27 cellular contexts compared by ENCODE assay signal in genomic region chr15:82127581-82127980, GRCh38.
"Had no signal": no experiment of that assay in that cellular context is flagged by ENCODE, and none has a peak within 500 bp of the region (broad histone marks: within the 10 kb centered on the region; RNA-seq: fewer than 3 reads in every experiment).

No MANE protein-coding gene starts in this region.

- H3K27ac Mint-ChIP-seq: activated CD4-positive, alpha-beta memory T cell treated with anti-CD3 and anti-CD28 coated beads for 36 hours; activated CD4-positive, alpha-beta T cell treated with anti-CD3 and anti-CD28 coated beads for 36 hours; activated CD4-positive, alpha-beta T cell treated with anti-CD3 and anti-CD28 coated beads, Interleukin-2, amount 10 ng/mL, durations not matched to agents 24 days and 14 days; activated naive CD4-positive, alpha-beta T cell treated with anti-CD3 and anti-CD28 coated beads, Interleukin-2, amount 10 ng/mL, durations not matched to agents 7 days and 5 days; activated naive CD8-positive, alpha-beta T cell; activated T-cell treated with anti-CD3 and anti-CD28 coated beads, Interleukin-2, amount 50 U/mL, for 24 hours; activated T-cell treated with anti-CD3 and anti-CD28 coated beads, Interleukin-2, amount 50 U/mL, for 72 hours; effector memory CD8-positive, alpha-beta T cell had no signal

- H3K27me3 ChIP-seq: brain microvascular endothelial cell, esophagus muscularis mucosa, foreskin keratinocyte, gastrocnemius medialis had no signal

- H3K4me1 ChIP-seq: gastrocnemius medialis had no signal

- H3K4me3 ChIP-seq: esophagus muscularis mucosa, gastrocnemius medialis had no signal

- H3K9me3 Mint-ChIP-seq: activated CD4-positive, alpha-beta memory T cell treated with anti-CD3 and anti-CD28 coated beads for 36 hours; activated CD4-positive, alpha-beta T cell treated with anti-CD3 and anti-CD28 coated beads, Interleukin-2, amount 10 ng/mL, durations not matched to agents 24 days and 14 days; activated naive CD4-positive, alpha-beta T cell treated with anti-CD3 and anti-CD28 coated beads, Interleukin-2, amount 10 ng/mL, durations not matched to agents 7 days and 5 days; activated T-cell treated with anti-CD3 and anti-CD28 coated beads, Interleukin-2, amount 50 U/mL, for 24 hours; activated T-cell treated with anti-CD3 and anti-CD28 coated beads, Interleukin-2, amount 50 U/mL, for 72 hours; central memory CD8-positive, alpha-beta T cell; effector memory CD8-positive, alpha-beta T cell had no signal

- H3K27ac ChIP-seq: esophagus muscularis mucosa, foreskin keratinocyte, gastrocnemius medialis had no signal

- H3K4me1 Mint-ChIP-seq: central memory CD8-positive, alpha-beta T cell had no signal

- H3K27me3 Mint-ChIP-seq: activated CD4-positive, alpha-beta memory T cell treated with anti-CD3 and anti-CD28 coated beads for 36 hours; activated CD4-positive, alpha-beta T cell treated with anti-CD3 and anti-CD28 coated beads for 36 hours; activated CD4-positive, alpha-beta T cell treated with anti-CD3 and anti-CD28 coated beads, Interleukin-2, amount 10 ng/mL, durations not matched to agents 24 days and 14 days; activated naive CD4-positive, alpha-beta T cell treated with anti-CD3 and anti-CD28 coated beads, Interleukin-2, amount 10 ng/mL, durations not matched to agents 7 days and 5 days; activated naive CD8-positive, alpha-beta T cell; activated T-cell treated with anti-CD3 and anti-CD28 coated beads, Interleukin-2, amount 50 U/mL, for 24 hours; central memory CD8-positive, alpha-beta T cell; effector memory CD8-positive, alpha-beta T cell had no signal

- DNase-seq: activated CD4-positive, alpha-beta memory T cell treated with anti-CD3 and anti-CD28 coated beads for 36 hours; activated CD4-positive, alpha-beta T cell treated with anti-CD3 and anti-CD28 coated beads for 36 hours; activated CD4-positive, alpha-beta T cell treated with anti-CD3 and anti-CD28 coated beads, Interleukin-2, amount 10 ng/mL, durations not matched to agents 24 days and 14 days; activated CD4-positive, CD25-positive, alpha-beta regulatory T cell; activated CD4-positive, CD25-positive, alpha-beta regulatory T cell treated with anti-CD3 and anti-CD28 coated beads, Interleukin-2, amount 50 U/mL, for 72 hours; activated CD8-positive, alpha-beta memory T cell treated with anti-CD3 and anti-CD28 coated beads, Interleukin-2, amount 50 U/mL, for 48 hours; activated gamma-delta T cell; activated naive CD4-positive, alpha-beta T cell; activated naive CD4-positive, alpha-beta T cell treated with anti-CD3 and anti-CD28 coated beads, Interleukin-2, amount 10 ng/mL, durations not matched to agents 7 days and 5 days; activated T-cell treated with anti-CD3 and anti-CD28 coated beads for 4 hours; activated T-cell treated with anti-CD3 and anti-CD28 coated beads, Interleukin-2, amount 50 U/mL, for 24 hours; activated T-cell treated with anti-CD3 and anti-CD28 coated beads, Interleukin-2, amount 50 U/mL, for 72 hours; amniotic stem cell; anterior cingulate cortex; brain microvascular endothelial cell; cortex of kidney; dermis blood vessel endothelial cell; effector CD4-positive, alpha-beta T cell; effector memory CD8-positive, alpha-beta T cell; erythroblast; foreskin keratinocyte; gastrocnemius medialis; glutamatergic neuron; T-helper 2 cell had no signal

- H3K4me3 Mint-ChIP-seq: activated CD4-positive, alpha-beta memory T cell treated with anti-CD3 and anti-CD28 coated beads for 36 hours; activated CD4-positive, alpha-beta T cell treated with anti-CD3 and anti-CD28 coated beads for 36 hours; activated CD4-positive, alpha-beta T cell treated with anti-CD3 and anti-CD28 coated beads, Interleukin-2, amount 10 ng/mL, durations not matched to agents 24 days and 14 days; activated naive CD4-positive, alpha-beta T cell treated with anti-CD3 and anti-CD28 coated beads, Interleukin-2, amount 10 ng/mL, durations not matched to agents 7 days and 5 days; activated naive CD8-positive, alpha-beta T cell; activated T-cell treated with anti-CD3 and anti-CD28 coated beads, Interleukin-2, amount 50 U/mL, for 24 hours; activated T-cell treated with anti-CD3 and anti-CD28 coated beads, Interleukin-2, amount 50 U/mL, for 72 hours; central memory CD8-positive, alpha-beta T cell; effector memory CD8-positive, alpha-beta T cell had no signal

- H3K36me3 ChIP-seq: brain microvascular endothelial cell had no signal

- ATAC-seq: activated CD4-positive, alpha-beta T cell treated with anti-CD3 and anti-CD28 coated beads for 36 hours; activated T-cell treated with anti-CD3 and anti-CD28 coated beads, Interleukin-2, amount 50 U/mL, for 72 hours; effector memory CD8-positive, alpha-beta T cell; foreskin keratinocyte; gastrocnemius medialis had no signal

- H3K9me3 ChIP-seq: esophagus muscularis mucosa, gastrocnemius medialis had no signal
